In genomic region chr3:192816274-192816853, GRCh38 we compare ENCODE assay signal across 7 cellular contexts.
DNase-seq lines count a peak whose midpoint lies in the region; ATAC-seq, FAIRE-seq and TF ChIP-seq lines count a peak whose summit lies in the region.

No MANE protein-coding gene starts in this region.

- no peak overlapping the region for H3K27ac ChIP-seq in esophagus muscularis mucosa (replicated peaks in 1 of 4)

- no peaks in the 10 kb centered on the region for H3K9me3 ChIP-seq in esophagus muscularis mucosa

- intact Hi-C loops in esophagus muscularis mucosa (cut with DNase I) = no loop called here

- H3K27me3 ChIP-seq in esophagus muscularis mucosa = no peaks in the 10 kb centered on the region

- FAIRE-seq in HTR-8/SVneo (lab: Jason Lieb, UNC) = no peak

- TF ChIP-seq POLR2A in esophagus muscularis mucosa (IDR thresholded peaks at IDR 0.05; ENCODE audit: low read depth) = no peak

- no peak for TF ChIP-seq EP300 in esophagus muscularis mucosa (IDR thresholded peaks at IDR 0.05)

- DNase-seq in GM04504 (ENCODE audit: low read depth) (peak; percentile 41), M059J (ENCODE audit: low read depth) (peak; percentile 71), RPMI8226 (peak; percentile 46), esophagus muscularis mucosa (ENCODE audit: extremely low spot score) (no peak), putamen (ENCODE audit: low spot score) (peak; percentile 59), HTR-8/SVneo (ENCODE audit: insufficient read length, low spot score) (no peak)

- H3K36me3 ChIP-seq in esophagus muscularis mucosa = no peaks in the 10 kb centered on the region

- peaks cover 7 to 29% (median 18%) of the 10 kb centered on the region in 4 donors for H3K4me1 ChIP-seq in esophagus muscularis mucosa

- peak; percentile 71 to 74 (median 73) for TF ChIP-seq CTCF in esophagus muscularis mucosa (IDR thresholded peaks at IDR 0.05)

- no peak for ATAC-seq in HG02588 (IDR thresholded peaks at IDR 0.05; ENCODE audit: unreplicated experiment)

- no peak overlapping the region for H3K4me3 ChIP-seq in esophagus muscularis mucosa

- WGBS in esophagus muscularis mucosa = 56% methylated on average over 7 of the region's 7 CpGs

Comparison
In these comparisons a context has a peak if more than half of its experiments do, and no peak if none do; other contexts are left out.
1. DNase-seq: peak in GM04504 (single experiment), M059J (single experiment), RPMI8226 (single experiment) and putamen (single experiment); none in esophagus muscularis mucosa (single experiment) and HTR-8/SVneo (single experiment).